In the genomic region with DNA sequence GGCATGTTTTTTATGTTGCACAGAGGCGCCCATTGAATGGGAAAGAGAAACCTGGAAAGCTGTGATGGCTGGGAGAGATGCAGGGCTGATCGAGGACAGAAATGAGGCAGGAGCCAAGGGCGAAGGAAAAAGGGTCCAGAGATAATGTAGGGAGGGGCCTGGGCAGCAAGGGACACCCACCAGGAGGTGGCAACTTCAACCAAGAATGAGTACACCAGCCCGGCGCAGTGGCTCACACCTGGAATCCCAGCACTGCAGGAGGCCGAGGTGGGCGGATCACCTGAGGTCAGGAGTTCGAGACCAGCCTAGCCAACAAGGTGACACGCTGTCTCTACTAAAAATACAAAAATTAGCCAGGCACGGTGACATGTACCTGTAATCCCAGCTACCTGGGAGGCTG, we compare ENCODE assay signal across 11 cellular contexts. TPM values are rescaled to one million over a fixed set of nuclear protein-coding genes. Genes with fewer than 3 reads are reported as not detected.
DNase-seq lines count a peak whose midpoint lies in the region; ATAC-seq and TF ChIP-seq lines count a peak whose summit lies in the region.
"Had no signal": no experiment of that assay in that cellular context is flagged by ENCODE, and none has a peak within 500 bp of the region (broad histone marks: within the 10 kb centered on the region; RNA-seq: fewer than 3 reads in every experiment).

No MANE protein-coding gene starts in this region.

- BruUV-seq in Panc1 (replicated peaks; lab: Mats Ljungman, UMichigan), result no TSS peak
- BruUV-seq in MCF 10A (replicated peaks; lab: Mats Ljungman, UMichigan), result no TSS peak

- in situ Hi-C loops in Panc1 (cut with HindIII; ENCODE audit: low pct_unique_long_range_greater_than_20kb, low sequenced_read_pairs), result no loop called here

- WGBS in mesodermal cell (ENCODE audit: insufficient coverage in 2 of 2), 2 experiments, result 89 to 90% methylated on average over 10 of the region's 10 CpGs
- WGBS in thymus, result 97% methylated on average over 10 of the region's 10 CpGs

- DNase-seq in Panc1 (ENCODE audit: low read depth, low spot score), result no peak
- no peak for DNase-seq in MCF 10A (ENCODE audit: unreplicated experiment)
- no peak for DNase-seq in NAMALWA (ENCODE audit: low spot score)
- DNase-seq in medulla oblongata (ENCODE audit: extremely low spot score), result no peak
- no peak for DNase-seq in stimulated activated CD4-positive, alpha-beta T cell treated with anti-CD3 and anti-CD28 coated beads, Interleukin-4, amount 100 ng/mL, for 1 hour
- DNase-seq: effector CD8-positive, alpha-beta T cell; GDM1 had no signal

- peak overlapping the region; percentile 86 for H3K27ac Mint-ChIP-seq in MCF 10A (ENCODE audit: low read depth, unreplicated experiment)
- H3K27ac Mint-ChIP-seq: T-helper 1 cell treated with Interleukin-12 subunit alpha and Interleukin-12 subunit beta and Interleukin-4 antibody, amounts not matched to agents 30 μg/mL and 1 μg/mL, for 36 hours had no signal

- H3K36me3 Mint-ChIP-seq in MCF 10A (ENCODE audit: insufficient read depth, unreplicated experiment), result peaks cover 38% of the 10 kb centered on the region

- CTCF ChIA-PET in Panc1 (lab: Charles Lee), result interaction anchor here (0.7 kb wide), 1 partner anchor 15 kb away, joined by 3 read pairs; no protein-coding TSS in a partner anchor
- CTCF ChIA-PET in MCF 10A (lab: Yijun Ruan, JAX), result interaction anchor here (1.2 to 1.4 kb wide), 4 partner anchors 37 to 188 kb away, joined by 4 to 6 read pairs (median 4); no protein-coding TSS in a partner anchor

- H3K9me3 ChIP-seq in Panc1 (ENCODE audit: control insufficient read depth, insufficient read depth, low read depth, low read length) (no peaks in the 10 kb centered on the region; the same call in 1 of the 2 replicates), mesodermal cell (ENCODE audit: control insufficient read depth, low read length) (no peaks in the 10 kb centered on the region), thymus (ENCODE audit: control insufficient read depth) (no peaks in the 10 kb centered on the region)

- no peaks in the 10 kb centered on the region for H3K27me3 Mint-ChIP-seq in MCF 10A (ENCODE audit: insufficient read depth, unreplicated experiment)

- intact Hi-C loops in Panc1 (cut with micrococcal nuclease; ENCODE audit: unreplicated experiment), result loop anchor here (10.0 kb wide), 1 partner anchor 241 kb away; a partner anchor contains a TSS
- intact Hi-C loops in MCF 10A (cut with micrococcal nuclease), result loop anchor here (5.0 to 10.0 kb wide), 2 partner anchors 121 to 241 kb away; a partner anchor contains a TSS

- H3K4me3 Mint-ChIP-seq in MCF 10A (ENCODE audit: unreplicated experiment), result peak overlapping the region; percentile 23
- H3K4me3 Mint-ChIP-seq: T-helper 1 cell treated with Interleukin-12 subunit alpha and Interleukin-12 subunit beta and Interleukin-4 antibody, amounts not matched to agents 30 μg/mL and 1 μg/mL, for 36 hours had no signal

- H3K27ac ChIP-seq in Panc1 (ENCODE audit: low read length) (peak overlapping the region; percentile 89), mesodermal cell (ENCODE audit: low read depth, low read length, severe bottlenecking) (peak overlapping the region; percentile 64), thymus (ENCODE audit: low read depth) (peak overlapping the region; percentile 52)

- no peak for ATAC-seq in Panc1

- POLR2A ChIA-PET in Panc1 (lab: Charles Lee), result no interaction called here
- POLR2A ChIA-PET in MCF 10A (lab: Yijun Ruan, JAX), result interaction anchor here (2.8 kb wide), 1 partner anchor 15 kb away, joined by 13 read pairs; no protein-coding TSS in a partner anchor

- H3K4me1 ChIP-seq in Panc1 (ENCODE audit: control insufficient read depth, insufficient read depth, low read length), result peaks cover 46% of the 10 kb centered on the region
- peaks cover 31% of the 10 kb centered on the region for H3K4me1 ChIP-seq in mesodermal cell (ENCODE audit: control insufficient read depth, insufficient read depth, low read length, poor library complexity, severe bottlenecking)
- peaks cover 3% of the 10 kb centered on the region for H3K4me1 ChIP-seq in thymus (ENCODE audit: control insufficient read depth, insufficient read depth, low read length)

- H3K27me3 ChIP-seq in Panc1 (ENCODE audit: control insufficient read depth, insufficient read depth, low read length) (no peaks in the 10 kb centered on the region), thymus (ENCODE audit: control insufficient read depth, insufficient read depth) (no peaks in the 10 kb centered on the region)

- TF ChIP-seq CTCF in Panc1 (IDR thresholded peaks at IDR 0.05) (no peak), MCF 10A (IDR thresholded peaks at IDR 0.05; ENCODE audit: unreplicated experiment) (no peak)

- H3K36me3 ChIP-seq in Panc1 (ENCODE audit: control insufficient read depth, insufficient read depth, low read length) (peaks cover 3% of the 10 kb centered on the region), mesodermal cell (ENCODE audit: control insufficient read depth, insufficient read depth, low read length) (peaks cover 61% of the 10 kb centered on the region), thymus (ENCODE audit: control insufficient read depth, insufficient read depth) (peaks cover 5% of the 10 kb centered on the region)

- peaks cover 27% of the 10 kb centered on the region for H3K4me1 Mint-ChIP-seq in MCF 10A (ENCODE audit: insufficient read depth, unreplicated experiment)

- peak overlapping the region; percentile 21 to 60 for H3K4me3 ChIP-seq in Panc1 (ENCODE audit: low read depth in 2 of 2, low read length in 2 of 2)
- no peak overlapping the region for H3K4me3 ChIP-seq in mesodermal cell (ENCODE audit: extremely low read depth, insufficient read depth, low read length, poor library complexity, severe bottlenecking)
- no peak overlapping the region for H3K4me3 ChIP-seq in thymus (ENCODE audit: low read length)

- H3K9me3 Mint-ChIP-seq in MCF 10A (ENCODE audit: unreplicated experiment), result no peaks in the 10 kb centered on the region

RNA-seq across cellular contexts. Expression of a gene that starts 4.0 kb away (rescaled TPM):
- total RNA-seq in Panc1 (2021; ENCODE audit: unreplicated experiment) (58.6 TPM), MCF 10A (2022) (33.4 and 41.4 TPM in 2 replicates)
- 40.0 TPM for polyA plus RNA-seq in Panc1 (2012; ENCODE audit: insufficient read length)
- polyA plus RNA-seq in mesodermal cell (2013, experiment 1 of 2), result 39.1 TPM
- polyA plus RNA-seq in mesodermal cell (2013, experiment 2 of 2), result 31.0 TPM
- polyA plus RNA-seq in thymus, result 5.1 TPM

RNA-seq across cellular contexts. Expression of a gene that starts 26.5 kb away (rescaled TPM):
- not detected for total RNA-seq in Panc1 (2021; ENCODE audit: unreplicated experiment)
- polyA plus RNA-seq in Panc1 (2012; ENCODE audit: insufficient read length), result not detected
- total RNA-seq in MCF 10A (2022), result not detected in 2 replicates
- polyA plus RNA-seq in mesodermal cell (2013, experiment 1 of 2), result not detected
- polyA plus RNA-seq in mesodermal cell (2013, experiment 2 of 2), result not detected
- polyA plus RNA-seq in thymus, result 0.07 TPM
- total RNA-seq: HT1080 had no signal

Comparison
In these comparisons a context has a peak if more than half of its experiments do, and no peak if none do; other contexts are left out.
1. H3K4me3 ChIP-seq: peak in Panc1 (2 of 2); none in mesodermal cell (single experiment) and thymus (single experiment).
2. Peak in every context shown above with its lines, with median percentiles within 50 percentile points of each other: H3K27ac ChIP-seq.